Comparison of ENCODE assay signal across 8 cellular contexts in the genomic region with DNA sequence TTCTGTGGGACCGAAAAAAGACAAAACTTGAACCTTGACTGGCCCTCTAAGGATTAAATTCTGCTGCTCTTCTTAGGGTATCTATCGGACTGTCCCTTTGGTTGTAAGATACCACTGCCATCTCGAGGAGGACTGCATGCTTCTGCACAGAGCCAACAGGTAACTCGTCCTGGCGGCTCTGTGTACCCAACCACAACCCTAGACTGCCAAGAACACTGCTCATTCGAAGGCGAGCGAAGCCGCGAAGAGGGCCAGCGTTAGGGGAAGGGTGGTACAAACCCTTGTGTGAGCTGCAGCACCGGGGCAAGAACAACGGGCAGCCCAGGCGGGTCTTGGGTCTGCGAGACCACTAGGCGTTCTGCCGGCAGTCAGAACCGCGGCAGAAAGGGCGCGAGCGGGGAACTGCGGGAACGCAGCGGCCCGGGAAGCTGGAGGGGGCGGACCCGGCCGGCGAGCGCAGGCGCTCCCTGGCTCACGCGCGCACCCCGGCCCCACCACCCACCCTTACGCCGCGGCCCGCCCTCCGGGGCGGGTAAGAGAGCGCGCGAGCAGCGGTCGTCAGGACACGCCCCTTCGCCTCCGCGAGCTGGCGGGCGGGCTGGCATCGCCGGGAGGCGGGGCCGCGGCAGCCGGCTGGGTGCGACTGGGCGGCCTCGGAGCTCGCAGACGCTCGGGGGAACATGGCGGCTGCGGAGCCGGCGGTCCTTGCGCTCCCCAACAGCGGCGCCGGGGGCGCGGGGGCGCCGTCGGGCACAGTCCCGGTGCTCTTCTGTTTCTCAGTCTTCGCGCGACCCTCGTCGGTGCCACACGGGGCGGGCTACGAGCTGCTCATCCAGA. TPM values are rescaled to one million over a fixed set of nuclear protein-coding genes. Genes with fewer than 3 reads are reported as not detected.
DNase-seq lines count a peak whose midpoint lies in the region; ATAC-seq and TF ChIP-seq lines count a peak whose summit lies in the region.

ISOC1 (plus strand) TSS at position 663 of the 837 bp plus-strand sequence; CDS start at position 681, 18 bp downstream.

- TF ChIP-seq CTCF in HL-60 (IDR thresholded peaks at IDR 0.05; ENCODE audit: insufficient read depth, low read length) (no peak), lower lobe of right lung (IDR thresholded peaks at IDR 0.05) (peak; percentile 22)

- no peaks in the 10 kb centered on the region for H3K9me3 Mint-ChIP-seq in CD8-positive, alpha-beta memory T cell
- H3K9me3 Mint-ChIP-seq in activated CD4-positive, alpha-beta memory T cell treated with anti-CD3 and anti-CD28 coated beads, Interleukin-2, amount 10 ng/mL, durations not matched to agents 7 days and 5 days: no peaks in the 10 kb centered on the region

- no peaks in the 10 kb centered on the region for H3K27me3 ChIP-seq in CD8-positive, alpha-beta memory T cell (ENCODE audit: insufficient read depth, low read length, poor library complexity, severe bottlenecking)
- H3K27me3 ChIP-seq in HL-60 (ENCODE audit: insufficient read depth, poor library complexity, severe bottlenecking) (no peaks in the 10 kb centered on the region), duodenal mucosa (ENCODE audit: control insufficient read depth in 1 of 2, insufficient read depth in 2 of 2, low read length in 2 of 2) (peaks cover 0 to 3% of the 10 kb centered on the region in 2 donors), lower lobe of right lung (ENCODE audit: low read depth) (no peaks in the 10 kb centered on the region)

- peak within 1 kb of the TSS; percentile 90 to 97 (median 92) for H3K4me3 Mint-ChIP-seq in CD8-positive, alpha-beta memory T cell
- peak within 1 kb of the TSS; percentile 81 for H3K4me3 Mint-ChIP-seq in activated CD4-positive, alpha-beta memory T cell treated with anti-CD3 and anti-CD28 coated beads, Interleukin-2, amount 10 ng/mL, durations not matched to agents 7 days and 5 days

- CTCF ChIA-PET in CD8-positive, alpha-beta memory T cell (lab: Charles Lee): interaction anchor here (0.7 to 1.7 kb wide), 9 partner anchors 8 to 84 kb away, joined by 3 to 10 read pairs (median 4); no protein-coding TSS in a partner anchor
- CTCF ChIA-PET in activated CD4-positive, alpha-beta memory T cell treated with anti-CD3 and anti-CD28 coated beads, Interleukin-2, amount 10 ng/mL, durations not matched to agents 7 days and 5 days (lab: Charles Lee): interaction anchor here (0.5 to 4.0 kb wide), 11 partner anchors 11 to 674 kb away, joined by 3 to 63 read pairs (median 3); no protein-coding TSS in a partner anchor

- peaks cover 29 to 46% (median 44%) of the 10 kb centered on the region in 3 donors for H3K4me1 Mint-ChIP-seq in CD8-positive, alpha-beta memory T cell
- H3K4me1 Mint-ChIP-seq in activated CD4-positive, alpha-beta memory T cell treated with anti-CD3 and anti-CD28 coated beads, Interleukin-2, amount 10 ng/mL, durations not matched to agents 7 days and 5 days: peaks cover 29% of the 10 kb centered on the region

- ATAC-seq in GM19463 (IDR thresholded peaks at IDR 0.05; ENCODE audit: unreplicated experiment) (peak; percentile 86), lower lobe of right lung (peak; percentile 98 to 99)

- H3K36me3 ChIP-seq in CD8-positive, alpha-beta memory T cell (ENCODE audit: insufficient read depth, low read length): no peaks in the 10 kb centered on the region
- no peaks in the 10 kb centered on the region for H3K36me3 ChIP-seq in duodenal mucosa (ENCODE audit: control insufficient read depth in 1 of 2, insufficient read depth in 2 of 2, low read length in 2 of 2)
- H3K36me3 ChIP-seq in lower lobe of right lung: no peaks in the 10 kb centered on the region

- POLR2A ChIA-PET in CD8-positive, alpha-beta memory T cell (lab: Charles Lee): interaction anchor here (0.9 to 1.2 kb wide), 2 partner anchors 31 to 34 kb away, joined by 3 to 16 read pairs; no protein-coding TSS in a partner anchor
- POLR2A ChIA-PET in activated CD4-positive, alpha-beta memory T cell treated with anti-CD3 and anti-CD28 coated beads, Interleukin-2, amount 10 ng/mL, durations not matched to agents 7 days and 5 days (lab: Charles Lee): interaction anchor here (0.7 to 2.3 kb wide), 9 partner anchors 12 to 1310 kb away, joined by 3 to 34 read pairs (median 3); no protein-coding TSS in a partner anchor

- peaks cover 15% of the 10 kb centered on the region for H3K4me1 ChIP-seq in CD8-positive, alpha-beta memory T cell (ENCODE audit: insufficient read depth, low read length)
- peaks cover 32 to 33% of the 10 kb centered on the region in 2 donors for H3K4me1 ChIP-seq in duodenal mucosa (ENCODE audit: control insufficient read depth in 1 of 2, insufficient read depth in 2 of 2, low read length in 2 of 2)
- H3K4me1 ChIP-seq in lower lobe of right lung: peaks cover 33% of the 10 kb centered on the region

- DNase-seq in CD8-positive, alpha-beta memory T cell: peak; percentile 87 to 95 (median 94)
- DNase-seq in HL-60 (ENCODE audit: low read depth in 1 of 2, low spot score in 1 of 2): peak; percentile 15 to 57
- DNase-seq in NCI-H82 treated with DMSO at 0.1 percent for 48 hours (lab: John Stamatoyannopoulos, UW; ENCODE audit: unreplicated experiment): peak; percentile 55
- peak; percentile 91 for DNase-seq in activated CD4-positive, alpha-beta memory T cell treated with anti-CD3 and anti-CD28 coated beads, Interleukin-2, amount 10 ng/mL, durations not matched to agents 7 days and 5 days
- peak; percentile 95 for DNase-seq in lower lobe of right lung
- peak; percentile 74 to 86 (median 86) for DNase-seq in stimulated activated CD4-positive, alpha-beta T cell treated with anti-CD3 and anti-CD28 coated beads, TNF-alpha, amount 100 ng/mL, for 1 hour (ENCODE audit: low read depth in 3 of 3, low spot score in 1 of 3)

- peak within 1 kb of the TSS; percentile 84 to 99 for H3K9ac ChIP-seq in duodenal mucosa (ENCODE audit: low read depth in 1 of 2, low read length in 2 of 2)

- peak within 1 kb of the TSS; percentile 69 for H3K4me3 ChIP-seq in CD8-positive, alpha-beta memory T cell (ENCODE audit: low read length)
- H3K4me3 ChIP-seq in HL-60 (replicated peaks; ENCODE audit: insufficient read depth, low read length) (peak within 1 kb of the TSS; percentile 71), duodenal mucosa (ENCODE audit: low read depth in 1 of 2, low read length in 2 of 2) (peak within 1 kb of the TSS; percentile 94 to 99), lower lobe of right lung (peak within 1 kb of the TSS; percentile 93)

- peak within 1 kb of the TSS; percentile 80 to 92 (median 88) for H3K27ac Mint-ChIP-seq in CD8-positive, alpha-beta memory T cell
- peak within 1 kb of the TSS; percentile 63 for H3K27ac Mint-ChIP-seq in activated CD4-positive, alpha-beta memory T cell treated with anti-CD3 and anti-CD28 coated beads, Interleukin-2, amount 10 ng/mL, durations not matched to agents 7 days and 5 days

- intact Hi-C loops in lower lobe of right lung (cut with DNase I): no loop called here

- H3K27ac ChIP-seq in CD8-positive, alpha-beta memory T cell (ENCODE audit: low read depth, low read length): peak within 1 kb of the TSS; percentile 62
- H3K27ac ChIP-seq in HL-60 (replicated peaks): 0 out of 2 replicates have a peak within 1 kb of the TSS, but pooled peaks have one; percentile 24
- H3K27ac ChIP-seq in duodenal mucosa (ENCODE audit: low read depth, low read length): peak within 1 kb of the TSS; percentile 73
- H3K27ac ChIP-seq in lower lobe of right lung: peak within 1 kb of the TSS; percentile 92

- peaks cover 0 to 5% (median 2%) of the 10 kb centered on the region in 3 donors for H3K36me3 Mint-ChIP-seq in CD8-positive, alpha-beta memory T cell
- no peaks in the 10 kb centered on the region for H3K36me3 Mint-ChIP-seq in activated CD4-positive, alpha-beta memory T cell treated with anti-CD3 and anti-CD28 coated beads, Interleukin-2, amount 10 ng/mL, durations not matched to agents 7 days and 5 days (ENCODE audit: low read depth)

- H3K27me3 Mint-ChIP-seq in CD8-positive, alpha-beta memory T cell: peaks cover 2 to 18% of the 10 kb centered on the region in 2 donors
- H3K27me3 Mint-ChIP-seq in activated CD4-positive, alpha-beta memory T cell treated with anti-CD3 and anti-CD28 coated beads, Interleukin-2, amount 10 ng/mL, durations not matched to agents 7 days and 5 days: peaks cover 17% of the 10 kb centered on the region

- H3K9me3 ChIP-seq in CD8-positive, alpha-beta memory T cell (ENCODE audit: low read length): no peaks in the 10 kb centered on the region
- H3K9me3 ChIP-seq in duodenal mucosa (ENCODE audit: control insufficient read depth in 1 of 2, low read length in 2 of 2) (no peaks in the 10 kb centered on the region), lower lobe of right lung (no peaks in the 10 kb centered on the region)

RNA-seq across cellular contexts. Expression of gene ISOC1, which starts in this region (rescaled TPM):
- total RNA-seq in CD8-positive, alpha-beta memory T cell: 10 to 100 TPM; 22.7 to 24.7 TPM
- 33.0 TPM for polyA plus RNA-seq in CD8-positive, alpha-beta memory T cell
- total RNA-seq in activated CD4-positive, alpha-beta memory T cell treated with anti-CD3 and anti-CD28 coated beads, Interleukin-2, amount 10 ng/mL, durations not matched to agents 7 days and 5 days: 10 to 100 TPM; 14.4 to 16.4 TPM
- 19.1 TPM for total RNA-seq in lower lobe of right lung

Comparison
In these comparisons a context has a peak if more than half of its experiments do, and no peak if none do; other contexts are left out.
1. Peak in every context shown above with its lines: DNase-seq, ATAC-seq, H3K4me3 ChIP-seq and H3K27ac ChIP-seq.
2. DNase-seq: peak in every context shown above with its lines; median percentile 95 in lower lobe of right lung; 94 in CD8-positive, alpha-beta memory T cell; 91 in activated CD4-positive, alpha-beta memory T cell treated with anti-CD3 and anti-CD28 coated beads, Interleukin-2, amount 10 ng/mL, durations not matched to agents 7 days and 5 days; 86 in stimulated activated CD4-positive, alpha-beta T cell treated with anti-CD3 and anti-CD28 coated beads, TNF-alpha, amount 100 ng/mL, for 1 hour; 55 in NCI-H82 treated with DMSO at 0.1 percent for 48 hours; 36 in HL-60.
3. H3K27ac ChIP-seq: peak in every context shown above with its lines; median percentile 92 in lower lobe of right lung; 73 in duodenal mucosa; 62 in CD8-positive, alpha-beta memory T cell; 24 in HL-60.